ENCODE assay signal across 8 cellular contexts in the genomic region with DNA sequence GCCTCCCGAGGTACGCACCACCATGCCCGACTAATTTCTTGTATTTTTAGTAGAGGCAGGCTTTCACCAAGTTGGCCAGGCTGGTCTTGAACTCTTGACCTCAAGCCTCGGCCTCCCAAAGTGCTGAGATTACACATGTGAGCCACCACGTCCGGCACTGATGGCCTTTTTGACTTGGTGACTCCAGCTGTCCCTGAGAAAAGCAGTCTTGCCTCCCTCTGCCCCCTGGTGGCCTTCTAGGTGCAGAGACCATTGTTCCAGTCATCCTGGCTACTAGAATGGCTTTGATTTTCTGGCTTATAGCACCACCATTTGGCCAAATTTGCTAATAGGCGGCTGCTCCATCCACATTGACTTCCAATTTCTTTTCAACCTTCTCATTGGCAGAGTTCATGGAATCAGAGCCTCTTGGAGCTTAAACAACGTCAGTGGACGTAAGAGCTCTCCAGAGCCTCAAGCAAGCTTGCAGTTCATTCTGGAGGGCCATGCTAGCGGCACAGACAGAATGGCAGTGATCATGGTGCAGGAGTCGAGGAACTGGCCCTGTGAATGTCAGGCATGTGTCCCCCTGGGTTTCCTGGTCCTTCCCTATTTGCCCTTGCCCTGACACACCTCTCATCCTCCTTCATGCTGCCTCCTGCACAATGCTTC. TPM values are rescaled to one million over a fixed set of nuclear protein-coding genes. Genes with fewer than 3 reads are reported as not detected.
DNase-seq lines count a peak whose midpoint lies in the region; ATAC-seq and TF ChIP-seq lines count a peak whose summit lies in the region.

No MANE protein-coding gene starts in this region.

- no peak overlapping the region for H2BK5ac ChIP-seq in mesenchymal stem cell (ENCODE audit: low read depth, low read length, poor library complexity, severe bottlenecking)

- no peak overlapping the region for H3K4me2 ChIP-seq in mesenchymal stem cell (ENCODE audit: low read length, poor library complexity, severe bottlenecking)

- H2BK15ac ChIP-seq in mesenchymal stem cell (ENCODE audit: low read depth, poor library complexity, severe bottlenecking): no peak overlapping the region

- H3K27me3 ChIP-seq in AG04450 (ENCODE audit: control insufficient read depth, insufficient read depth, low read length) (peaks cover 2% of the 10 kb centered on the region), mesenchymal stem cell (ENCODE audit: control insufficient read depth in 1 of 2, insufficient read depth in 1 of 2, low read length in 2 of 2) (peaks cover 1 to 26% of the 10 kb centered on the region in 2 experiments)

- no peak overlapping the region for H3K9ac ChIP-seq in mesenchymal stem cell (ENCODE audit: low read length)

- no peak overlapping the region for H4K91ac ChIP-seq in mesenchymal stem cell (ENCODE audit: low read length)

- H3K9me3 ChIP-seq in AG04450 (ENCODE audit: control insufficient read depth, insufficient read depth, low read length) (no peaks in the 10 kb centered on the region), mesenchymal stem cell (ENCODE audit: control insufficient read depth, low read length) (no peaks in the 10 kb centered on the region)

- no peak overlapping the region for H2AK5ac ChIP-seq in mesenchymal stem cell (ENCODE audit: low read length, severe bottlenecking)

- DNase-seq in AG04450 (ENCODE audit: low read depth, low spot score) (peak; percentile 80), HUDEP-2 (lab: John Stamatoyannopoulos, UW; ENCODE audit: unreplicated experiment in 76 of 76) (peak in 73 of 76 experiments; percentile 6 to 88 (median 68)), NOMO-1 treated with DMSO at 0.1 percent for 48 hours (lab: John Stamatoyannopoulos, UW; ENCODE audit: unreplicated experiment) (peak; percentile 90), mesenchymal stem cell (peak; percentile 93)
- DNase-seq in activated CD8-positive, alpha-beta T cell treated with anti-CD3 and anti-CD28 coated beads, Interleukin-2, amount 10 ng/mL, durations not matched to agents 7 days and 5 days: peak; percentile 90
- DNase-seq in effector memory CD8-positive, alpha-beta T cell: peak; percentile 75 to 81 (median 80)
- DNase-seq in stimulated activated CD8-positive, alpha-beta memory T cell treated with anti-CD3 and anti-CD28 coated beads, Interleukin-15, amount 100 ng/mL, for 4 hours (ENCODE audit: low read depth in 2 of 2): peak; percentile 40 to 72

- H3K18ac ChIP-seq in mesenchymal stem cell (ENCODE audit: low read depth in 1 of 2, low read length in 2 of 2): no peak overlapping the region

- no peak overlapping the region for H3K23ac ChIP-seq in mesenchymal stem cell (ENCODE audit: low read length in 2 of 2)

- H2BK120ac ChIP-seq in mesenchymal stem cell (ENCODE audit: low read depth, low read length): no peak overlapping the region

- no peak overlapping the region for H4K8ac ChIP-seq in mesenchymal stem cell (ENCODE audit: low read length)

- H3K4ac ChIP-seq in mesenchymal stem cell (ENCODE audit: low read depth in 1 of 2, low read length in 2 of 2): no peak overlapping the region

- TF ChIP-seq CTCF in AG04450 (IDR thresholded peaks at IDR 0.05; ENCODE audit: low read depth, low read length): peak; percentile 99

- no peak overlapping the region for H3K27ac Mint-ChIP-seq in activated CD8-positive, alpha-beta T cell treated with anti-CD3 and anti-CD28 coated beads, Interleukin-2, amount 10 ng/mL, durations not matched to agents 7 days and 5 days
- no peak overlapping the region for H3K27ac Mint-ChIP-seq in effector memory CD8-positive, alpha-beta T cell

- peak; percentile 74 for ATAC-seq in GM19043 (IDR thresholded peaks at IDR 0.05; ENCODE audit: low read depth, unreplicated experiment)
- ATAC-seq in activated CD8-positive, alpha-beta T cell treated with anti-CD3 and anti-CD28 coated beads, Interleukin-2, amount 10 ng/mL, durations not matched to agents 7 days and 5 days: peak; percentile 91
- ATAC-seq in effector memory CD8-positive, alpha-beta T cell (replicated peaks): peak; percentile 98

- H2AFZ ChIP-seq in mesenchymal stem cell (ENCODE audit: low read depth, low read length): peak overlapping the region; percentile 30

- H3K4me3 ChIP-seq in AG04450 (ENCODE audit: low read depth, low read length): no peak overlapping the region
- H3K4me3 ChIP-seq in mesenchymal stem cell (ENCODE audit: insufficient read depth in 1 of 2, low read depth in 1 of 2, low read length in 2 of 2): no peak overlapping the region

- POLR2A ChIA-PET in AG04450 (lab: Yijun Ruan, JAX): interaction anchor here (0.6 to 1.7 kb wide), 4 partner anchors 43 to 106 kb away, joined by 3 to 7 read pairs (median 4); no protein-coding TSS in a partner anchor
- POLR2A ChIA-PET in activated CD8-positive, alpha-beta T cell treated with anti-CD3 and anti-CD28 coated beads, Interleukin-2, amount 10 ng/mL, durations not matched to agents 7 days and 5 days (lab: Charles Lee): interaction anchor here (1.5 to 1.7 kb wide), 2 partner anchors 96 to 100 kb away, joined by 5 to 6 read pairs; no protein-coding TSS in a partner anchor

- H2BK12ac ChIP-seq in mesenchymal stem cell (ENCODE audit: low read length in 2 of 2): no peak overlapping the region

- 28% methylated on average over 11 of the region's 11 CpGs for WGBS in mesenchymal stem cell

- peaks cover 7% of the 10 kb centered on the region for H3K4me1 ChIP-seq in mesenchymal stem cell (ENCODE audit: control insufficient read depth, insufficient read depth, low read depth, low read length)

- no peak overlapping the region for H3K27ac ChIP-seq in AG04450 (ENCODE audit: low read depth, low read length)
- no peak overlapping the region for H3K27ac ChIP-seq in mesenchymal stem cell (ENCODE audit: low read length, poor library complexity, severe bottlenecking)

- no peaks in the 10 kb centered on the region for H3K36me3 ChIP-seq in mesenchymal stem cell (ENCODE audit: control insufficient read depth in 1 of 2, insufficient read depth in 2 of 2, low read depth in 1 of 2, low read length in 2 of 2)

- H3K27me3 Mint-ChIP-seq in activated CD8-positive, alpha-beta T cell treated with anti-CD3 and anti-CD28 coated beads, Interleukin-2, amount 10 ng/mL, durations not matched to agents 7 days and 5 days (ENCODE audit: low read depth): peaks cover 30% of the 10 kb centered on the region
- peaks cover 52 to 60% of the 10 kb centered on the region in 2 donors for H3K27me3 Mint-ChIP-seq in effector memory CD8-positive, alpha-beta T cell

- H3K9me3 Mint-ChIP-seq in activated CD8-positive, alpha-beta T cell treated with anti-CD3 and anti-CD28 coated beads, Interleukin-2, amount 10 ng/mL, durations not matched to agents 7 days and 5 days (ENCODE audit: insufficient read depth): no peaks in the 10 kb centered on the region
- H3K9me3 Mint-ChIP-seq in effector memory CD8-positive, alpha-beta T cell: no peaks in the 10 kb centered on the region

- no peaks in the 10 kb centered on the region for H3K36me3 Mint-ChIP-seq in activated CD8-positive, alpha-beta T cell treated with anti-CD3 and anti-CD28 coated beads, Interleukin-2, amount 10 ng/mL, durations not matched to agents 7 days and 5 days (ENCODE audit: low read depth)
- H3K36me3 Mint-ChIP-seq in effector memory CD8-positive, alpha-beta T cell (ENCODE audit: insufficient read depth): peaks cover 5% of the 10 kb centered on the region

- CTCF ChIA-PET in AG04450 (lab: Charles Lee): interaction anchor here (0.6 to 12.6 kb wide), 44 partner anchors 9 to 955 kb away, joined by 3 to 1204 read pairs (median 6); a partner anchor contains a TSS
- CTCF ChIA-PET in activated CD8-positive, alpha-beta T cell treated with anti-CD3 and anti-CD28 coated beads, Interleukin-2, amount 10 ng/mL, durations not matched to agents 7 days and 5 days (lab: Charles Lee): interaction anchor here (0.6 to 12.6 kb wide), 35 partner anchors 9 to 673 kb away, joined by 3 to 445 read pairs (median 5); a partner anchor contains a TSS

- no peaks in the 10 kb centered on the region for H3K79me1 ChIP-seq in mesenchymal stem cell (replicated peaks; ENCODE audit: low read length, poor library complexity, severe bottlenecking)

- no peaks in the 10 kb centered on the region for H3K4me1 Mint-ChIP-seq in activated CD8-positive, alpha-beta T cell treated with anti-CD3 and anti-CD28 coated beads, Interleukin-2, amount 10 ng/mL, durations not matched to agents 7 days and 5 days (ENCODE audit: low read depth)
- peaks cover 5 to 6% of the 10 kb centered on the region in 2 donors for H3K4me1 Mint-ChIP-seq in effector memory CD8-positive, alpha-beta T cell (ENCODE audit: low read depth in 2 of 2)

- no peak overlapping the region for H3K4me3 Mint-ChIP-seq in activated CD8-positive, alpha-beta T cell treated with anti-CD3 and anti-CD28 coated beads, Interleukin-2, amount 10 ng/mL, durations not matched to agents 7 days and 5 days
- no peak overlapping the region for H3K4me3 Mint-ChIP-seq in effector memory CD8-positive, alpha-beta T cell

- H3K14ac ChIP-seq in mesenchymal stem cell (ENCODE audit: low read length in 2 of 2): no peak overlapping the region

RNA-seq across cellular contexts. Expression of a gene that starts 25.4 kb away (rescaled TPM):
- polyA plus RNA-seq in AG04450 (2011; rRNA removed): 548 and 645 TPM in 2 replicates
- polyA minus RNA-seq in AG04450 (2011; rRNA and poly(A)+ RNA removed): 854 and 868 TPM in 2 replicates
- total RNA-seq in activated CD8-positive, alpha-beta T cell treated with anti-CD3 and anti-CD28 coated beads, Interleukin-2, amount 10 ng/mL, durations not matched to agents 7 days and 5 days: 100 to 1,000 TPM; 352 to 353 TPM
- polyA plus RNA-seq in mesenchymal stem cell (2013, experiment 1 of 2): 387 TPM
- 364 TPM for polyA plus RNA-seq in mesenchymal stem cell (2013, experiment 2 of 2)

RNA-seq across cellular contexts. Expression of a gene that starts 32.0 kb away (rescaled TPM):
- 71.6 and 85.6 TPM in 2 replicates for polyA plus RNA-seq in AG04450 (2011; rRNA removed)
- 75.0 and 87.0 TPM in 2 replicates for polyA minus RNA-seq in AG04450 (2011; rRNA and poly(A)+ RNA removed)
- under 1 TPM; 0.44 to 0.95 TPM for total RNA-seq in activated CD8-positive, alpha-beta T cell treated with anti-CD3 and anti-CD28 coated beads, Interleukin-2, amount 10 ng/mL, durations not matched to agents 7 days and 5 days
- polyA plus RNA-seq in mesenchymal stem cell (2013, experiment 1 of 2): 831 TPM
- polyA plus RNA-seq in mesenchymal stem cell (2013, experiment 2 of 2): 807 TPM
